Comparison of ENCODE assay signal across 15 cellular contexts in genomic region chr6:25748601-25749517, GRCh38. TPM values are rescaled to one million over a fixed set of nuclear protein-coding genes. Genes with fewer than 3 reads are reported as not detected.
"Had no signal": no experiment of that assay in that cellular context is flagged by ENCODE, and none has a peak within 500 bp of the region (broad histone marks: within the 10 kb centered on the region; RNA-seq: fewer than 3 reads in every experiment).

No MANE protein-coding gene starts in this region.

RNA-seq across cellular contexts. Expression of gene SLC17A4, which starts 5.7 kb away (rescaled TPM):
- total RNA-seq: chondrocyte; esophagus squamous epithelium; left ventricle myocardium superior; lower lobe of right lung; myocyte; naive thymus-derived CD8-positive, alpha-beta T cell; occipital lobe; posterior vena cava; sciatic nerve; smooth muscle cell; suprapubic skin; thyroid gland; urinary bladder had no signal
- polyA plus RNA-seq: keratinocyte; naive thymus-derived CD8-positive, alpha-beta T cell; ovary; smooth muscle cell had no signal
